In the genomic region with DNA sequence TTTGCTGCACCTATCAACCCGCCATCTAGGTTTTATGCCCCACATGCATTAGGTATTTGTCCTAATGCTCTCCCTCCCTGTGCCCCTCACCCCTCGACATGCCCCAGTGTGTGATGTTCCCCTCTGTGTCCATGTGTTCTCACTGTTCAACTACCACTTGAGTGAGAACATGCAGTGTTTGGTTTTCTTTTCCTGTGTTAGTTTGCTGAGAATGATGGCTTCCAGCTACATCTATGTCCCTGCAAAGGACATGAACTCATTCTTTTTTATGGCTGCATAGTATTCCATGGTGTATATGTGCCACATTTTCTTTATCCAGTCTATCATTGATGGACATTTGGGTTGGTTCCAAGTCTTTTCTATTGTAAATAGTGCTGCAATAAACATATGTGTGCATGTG, we compare ENCODE assay signal across 3 cellular contexts. TPM values are rescaled to one million over a fixed set of nuclear protein-coding genes. Genes with fewer than 3 reads are reported as not detected.
"Had no signal": no experiment of that assay in that cellular context is flagged by ENCODE, and none has a peak within 500 bp of the region (broad histone marks: within the 10 kb centered on the region; RNA-seq: fewer than 3 reads in every experiment).

No MANE protein-coding gene starts in this region.

RNA-seq across cellular contexts. Expression of a gene that starts 12.5 kb away (rescaled TPM):
- total RNA-seq: PC-3, Peyer's patch, SJSA1 had no signal
